In genomic region chr11:114036156-114036811, GRCh38 we compare ENCODE assay signal across 1 cellular context.
TF ChIP-seq lines count a peak whose summit lies in the region.

No MANE protein-coding gene starts in this region.

TF ChIP-seq in HepG2, 621 proteins besides CTCF, POLR2A, EP300 and RAD21 (continued from another document and continues in another):
- TF ChIP-seq, protein P1, sequence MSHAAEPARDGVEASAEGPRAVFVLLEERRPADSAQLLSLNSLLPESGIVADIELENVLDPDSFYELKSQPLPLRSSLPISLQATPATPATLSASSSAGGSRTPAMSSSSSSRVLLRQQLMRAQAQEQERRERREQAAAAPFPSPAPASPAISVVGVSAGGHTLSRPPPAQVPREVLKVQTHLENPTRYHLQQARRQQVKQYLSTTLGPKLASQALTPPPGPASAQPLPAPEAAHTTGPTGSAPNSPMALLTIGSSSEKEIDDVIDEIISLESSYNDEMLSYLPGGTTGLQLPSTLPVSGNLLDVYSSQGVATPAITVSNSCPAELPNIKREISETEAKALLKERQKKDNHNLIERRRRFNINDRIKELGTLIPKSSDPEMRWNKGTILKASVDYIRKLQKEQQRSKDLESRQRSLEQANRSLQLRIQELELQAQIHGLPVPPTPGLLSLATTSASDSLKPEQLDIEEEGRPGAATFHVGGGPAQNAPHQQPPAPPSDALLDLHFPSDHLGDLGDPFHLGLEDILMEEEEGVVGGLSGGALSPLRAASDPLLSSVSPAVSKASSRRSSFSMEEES (CRISPR knock-in tag; IDR thresholded peaks at IDR 0.05): no peak
- TF ChIP-seq HMGXB4 (CRISPR knock-in tag; IDR thresholded peaks at IDR 0.05; ENCODE audit: borderline replicate concordance in 1 of 2, low read depth in 1 of 2) (peak; percentile 66 to 75; a peak in 3 of 4 replicates), ZNF333 (CRISPR knock-in tag; IDR thresholded peaks at IDR 0.05; ENCODE audit: borderline replicate concordance) (no peak), WIZ (CRISPR knock-in tag; IDR thresholded peaks at IDR 0.05) (no peak; the same call in 1 of the 2 replicates), ZGPAT (CRISPR knock-in tag; IDR thresholded peaks at IDR 0.05) (peak; percentile 47; the same call in 1 of the 2 replicates), ZNF839 (CRISPR knock-in tag; IDR thresholded peaks at IDR 0.05; ENCODE audit: borderline replicate concordance) (no peak), ELF3 (CRISPR knock-in tag; IDR thresholded peaks at IDR 0.05) (peak; percentile 26; the same call in 1 of the 2 replicates), HMG20B (CRISPR knock-in tag; conservative IDR thresholded peaks at IDR 0.05) (no peak), PITX1 (CRISPR knock-in tag; IDR thresholded peaks at IDR 0.05) (peak; percentile 34; the same call in 1 of the 2 replicates), ZNF773 (CRISPR knock-in tag; IDR thresholded peaks at IDR 0.05; ENCODE audit: borderline replicate concordance) (no peak), CERS6 (CRISPR knock-in tag; IDR thresholded peaks at IDR 0.05) (no peak), NCOR1 (IDR thresholded peaks at IDR 0.05; ENCODE audit: borderline replicate concordance, low read length) (no peak), ZNF703 (CRISPR knock-in tag; IDR thresholded peaks at IDR 0.05; ENCODE audit: borderline replicate concordance) (no peak), HIVEP1 (CRISPR knock-in tag; IDR thresholded peaks at IDR 0.05) (0 out of 2 replicates have a peak, but pooled peaks have one; percentile 40), THYN1 (CRISPR knock-in tag; IDR thresholded peaks at IDR 0.05; ENCODE audit: borderline replicate concordance, low read depth) (no peak), CCDC6 (CRISPR knock-in tag; IDR thresholded peaks at IDR 0.05) (0 out of 2 replicates have a peak, but pooled peaks have one; percentile 54), HNRNPL (IDR thresholded peaks at IDR 0.05; ENCODE audit: low read depth, low read length) (no peak), KDM1A (CRISPR knock-in tag; IDR thresholded peaks at IDR 0.05) (no peak), IRF9 (CRISPR knock-in tag; IDR thresholded peaks at IDR 0.05; ENCODE audit: borderline replicate concordance) (no peak), TARDBP (CRISPR knock-in tag; IDR thresholded peaks at IDR 0.05) (no peak), CBFB (CRISPR knock-in tag; IDR thresholded peaks at IDR 0.05) (peak; percentile 33; the same call in 1 of the 2 replicates), POGZ (CRISPR knock-in tag; IDR thresholded peaks at IDR 0.05) (no peak), SNAI1 (CRISPR knock-in tag; IDR thresholded peaks at IDR 0.05; ENCODE audit: borderline replicate concordance) (no peak), ZNF205 (CRISPR knock-in tag; IDR thresholded peaks at IDR 0.05) (0 out of 2 replicates have a peak, but pooled peaks have one; percentile 22), ZNF557 (CRISPR knock-in tag; IDR thresholded peaks at IDR 0.05) (no peak), POLR2G (IDR thresholded peaks at IDR 0.05; ENCODE audit: low read depth, low read length) (no peak), ZNF224 (CRISPR knock-in tag; IDR thresholded peaks at IDR 0.05) (no peak), ZNF549 (CRISPR knock-in tag; IDR thresholded peaks at IDR 0.05) (no peak), ZNF546 (CRISPR knock-in tag; conservative IDR thresholded peaks at IDR 0.05) (no peak), SRSF4 (IDR thresholded peaks at IDR 0.05; ENCODE audit: low read depth, low read length, poor library complexity, severe bottlenecking) (no peak), ZNF33A (CRISPR knock-in tag; IDR thresholded peaks at IDR 0.05; ENCODE audit: borderline replicate concordance) (no peak), ZNF709 (CRISPR knock-in tag; IDR thresholded peaks at IDR 0.05) (no peak), ETV6 (CRISPR knock-in tag; conservative IDR thresholded peaks at IDR 0.05) (no peak), HBP1 (CRISPR knock-in tag; IDR thresholded peaks at IDR 0.05; ENCODE audit: low read depth) (no peak), SMARCE1 (IDR thresholded peaks at IDR 0.05; ENCODE audit: borderline replicate concordance) (no peak), ZFP36 (IDR thresholded peaks at IDR 0.05; ENCODE audit: borderline replicate concordance, low read depth, low read length, partially characterized antibody) (no peak), ZNF75D (CRISPR knock-in tag; IDR thresholded peaks at IDR 0.05; ENCODE audit: borderline replicate concordance) (no peak), ZNF784 (CRISPR knock-in tag; IDR thresholded peaks at IDR 0.05; ENCODE audit: borderline replicate concordance) (no peak), KDM2A (CRISPR knock-in tag; IDR thresholded peaks at IDR 0.05; ENCODE audit: borderline replicate concordance, low read depth) (peak; percentile 72; the same call in 1 of the 2 replicates), ZNF329 (CRISPR knock-in tag; IDR thresholded peaks at IDR 0.05; ENCODE audit: low read depth) (no peak), MLLT10 (CRISPR knock-in tag; IDR thresholded peaks at IDR 0.05) (no peak), ZSCAN22 (CRISPR knock-in tag; IDR thresholded peaks at IDR 0.05) (no peak), ZNF776 (CRISPR knock-in tag; IDR thresholded peaks at IDR 0.05) (0 out of 2 replicates have a peak, but pooled peaks have one; percentile 38), RXRA (CRISPR knock-in tag; IDR thresholded peaks at IDR 0.05) (no peak), ZNF768 (CRISPR knock-in tag; IDR thresholded peaks at IDR 0.05) (peak; percentile 56; the same call in 1 of the 2 replicates)
- TF ChIP-seq, protein P2, sequence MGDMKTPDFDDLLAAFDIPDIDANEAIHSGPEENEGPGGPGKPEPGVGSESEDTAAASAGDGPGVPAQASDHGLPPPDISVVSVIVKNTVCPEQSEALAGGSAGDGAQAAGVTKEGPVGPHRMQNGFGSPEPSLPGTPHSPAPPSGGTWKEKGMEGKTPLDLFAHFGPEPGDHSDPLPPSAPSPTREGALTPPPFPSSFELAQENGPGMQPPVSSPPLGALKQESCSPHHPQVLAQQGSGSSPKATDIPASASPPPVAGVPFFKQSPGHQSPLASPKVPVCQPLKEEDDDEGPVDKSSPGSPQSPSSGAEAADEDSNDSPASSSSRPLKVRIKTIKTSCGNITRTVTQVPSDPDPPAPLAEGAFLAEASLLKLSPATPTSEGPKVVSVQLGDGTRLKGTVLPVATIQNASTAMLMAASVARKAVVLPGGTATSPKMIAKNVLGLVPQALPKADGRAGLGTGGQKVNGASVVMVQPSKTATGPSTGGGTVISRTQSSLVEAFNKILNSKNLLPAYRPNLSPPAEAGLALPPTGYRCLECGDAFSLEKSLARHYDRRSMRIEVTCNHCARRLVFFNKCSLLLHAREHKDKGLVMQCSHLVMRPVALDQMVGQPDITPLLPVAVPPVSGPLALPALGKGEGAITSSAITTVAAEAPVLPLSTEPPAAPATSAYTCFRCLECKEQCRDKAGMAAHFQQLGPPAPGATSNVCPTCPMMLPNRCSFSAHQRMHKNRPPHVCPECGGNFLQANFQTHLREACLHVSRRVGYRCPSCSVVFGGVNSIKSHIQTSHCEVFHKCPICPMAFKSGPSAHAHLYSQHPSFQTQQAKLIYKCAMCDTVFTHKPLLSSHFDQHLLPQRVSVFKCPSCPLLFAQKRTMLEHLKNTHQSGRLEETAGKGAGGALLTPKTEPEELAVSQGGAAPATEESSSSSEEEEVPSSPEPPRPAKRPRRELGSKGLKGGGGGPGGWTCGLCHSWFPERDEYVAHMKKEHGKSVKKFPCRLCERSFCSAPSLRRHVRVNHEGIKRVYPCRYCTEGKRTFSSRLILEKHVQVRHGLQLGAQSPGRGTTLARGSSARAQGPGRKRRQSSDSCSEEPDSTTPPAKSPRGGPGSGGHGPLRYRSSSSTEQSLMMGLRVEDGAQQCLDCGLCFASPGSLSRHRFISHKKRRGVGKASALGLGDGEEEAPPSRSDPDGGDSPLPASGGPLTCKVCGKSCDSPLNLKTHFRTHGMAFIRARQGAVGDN (CRISPR knock-in tag; IDR thresholded peaks at IDR 0.05): peak; percentile 50
- TF ChIP-seq, protein P3, sequence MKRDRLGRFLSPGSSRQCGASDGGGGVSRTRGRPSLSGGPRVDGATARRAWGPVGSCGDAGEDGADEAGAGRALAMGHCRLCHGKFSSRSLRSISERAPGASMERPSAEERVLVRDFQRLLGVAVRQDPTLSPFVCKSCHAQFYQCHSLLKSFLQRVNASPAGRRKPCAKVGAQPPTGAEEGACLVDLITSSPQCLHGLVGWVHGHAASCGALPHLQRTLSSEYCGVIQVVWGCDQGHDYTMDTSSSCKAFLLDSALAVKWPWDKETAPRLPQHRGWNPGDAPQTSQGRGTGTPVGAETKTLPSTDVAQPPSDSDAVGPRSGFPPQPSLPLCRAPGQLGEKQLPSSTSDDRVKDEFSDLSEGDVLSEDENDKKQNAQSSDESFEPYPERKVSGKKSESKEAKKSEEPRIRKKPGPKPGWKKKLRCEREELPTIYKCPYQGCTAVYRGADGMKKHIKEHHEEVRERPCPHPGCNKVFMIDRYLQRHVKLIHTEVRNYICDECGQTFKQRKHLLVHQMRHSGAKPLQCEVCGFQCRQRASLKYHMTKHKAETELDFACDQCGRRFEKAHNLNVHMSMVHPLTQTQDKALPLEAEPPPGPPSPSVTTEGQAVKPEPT (CRISPR knock-in tag; IDR thresholded peaks at IDR 0.05; ENCODE audit: low read depth): no peak
- TF ChIP-seq, protein P4, sequence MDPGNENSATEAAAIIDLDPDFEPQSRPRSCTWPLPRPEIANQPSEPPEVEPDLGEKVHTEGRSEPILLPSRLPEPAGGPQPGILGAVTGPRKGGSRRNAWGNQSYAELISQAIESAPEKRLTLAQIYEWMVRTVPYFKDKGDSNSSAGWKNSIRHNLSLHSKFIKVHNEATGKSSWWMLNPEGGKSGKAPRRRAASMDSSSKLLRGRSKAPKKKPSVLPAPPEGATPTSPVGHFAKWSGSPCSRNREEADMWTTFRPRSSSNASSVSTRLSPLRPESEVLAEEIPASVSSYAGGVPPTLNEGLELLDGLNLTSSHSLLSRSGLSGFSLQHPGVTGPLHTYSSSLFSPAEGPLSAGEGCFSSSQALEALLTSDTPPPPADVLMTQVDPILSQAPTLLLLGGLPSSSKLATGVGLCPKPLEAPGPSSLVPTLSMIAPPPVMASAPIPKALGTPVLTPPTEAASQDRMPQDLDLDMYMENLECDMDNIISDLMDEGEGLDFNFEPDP (CRISPR knock-in tag; conservative IDR thresholded peaks at IDR 0.05): no peak
- TF ChIP-seq, protein P5, sequence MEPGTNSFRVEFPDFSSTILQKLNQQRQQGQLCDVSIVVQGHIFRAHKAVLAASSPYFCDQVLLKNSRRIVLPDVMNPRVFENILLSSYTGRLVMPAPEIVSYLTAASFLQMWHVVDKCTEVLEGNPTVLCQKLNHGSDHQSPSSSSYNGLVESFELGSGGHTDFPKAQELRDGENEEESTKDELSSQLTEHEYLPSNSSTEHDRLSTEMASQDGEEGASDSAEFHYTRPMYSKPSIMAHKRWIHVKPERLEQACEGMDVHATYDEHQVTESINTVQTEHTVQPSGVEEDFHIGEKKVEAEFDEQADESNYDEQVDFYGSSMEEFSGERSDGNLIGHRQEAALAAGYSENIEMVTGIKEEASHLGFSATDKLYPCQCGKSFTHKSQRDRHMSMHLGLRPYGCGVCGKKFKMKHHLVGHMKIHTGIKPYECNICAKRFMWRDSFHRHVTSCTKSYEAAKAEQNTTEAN (CRISPR knock-in tag; conservative IDR thresholded peaks at IDR 0.05): no peak
